19 cellular contexts compared by ENCODE assay signal in the genomic region with DNA sequence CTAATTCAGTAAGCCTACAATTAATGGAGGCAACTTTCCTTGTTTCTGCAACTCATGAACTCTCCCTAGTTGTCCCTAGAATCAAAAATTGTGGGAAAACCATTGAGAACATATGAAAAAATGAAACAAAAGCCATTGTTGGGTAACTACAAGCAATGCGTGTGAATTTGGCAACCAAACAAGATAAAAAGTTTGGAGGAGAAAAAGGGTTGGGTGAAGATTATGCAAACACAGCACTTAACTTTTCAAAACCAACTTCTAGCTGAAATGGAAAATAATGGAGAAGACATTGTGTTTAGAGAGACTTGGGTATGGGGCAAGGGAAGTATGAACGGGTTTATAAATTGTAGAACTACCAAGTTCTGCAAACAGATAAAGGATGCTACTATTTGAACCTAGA.
DNase-seq lines count a peak whose midpoint lies in the region; ATAC-seq, FAIRE-seq and TF ChIP-seq lines count a peak whose summit lies in the region.
"Had no signal": no experiment of that assay in that cellular context is flagged by ENCODE, and none has a peak within 500 bp of the region (broad histone marks: within the 10 kb centered on the region; RNA-seq: fewer than 3 reads in every experiment).

No MANE protein-coding gene starts in this region.

- 89% methylated on average over 2 of the region's 2 CpGs for WGBS in A549 (ENCODE audit: missing lambda C conversion rate)
- 39% methylated on average over 2 of the region's 2 CpGs for WGBS in esophagus muscularis mucosa
- WGBS in ovary, 3 donors, result 18 to 31% (median 26%) methylated on average over 2 of the region's 2 CpGs
- WGBS in mesendoderm (ENCODE audit: extremely low coverage, insufficient coverage, low lambda C conversion rate), result no CpG with 5 or more reads among the region's 2 CpGs

- no peak overlapping the region for H3K56ac ChIP-seq in mesendoderm (ENCODE audit: low read length)

- H3K36me3 Mint-ChIP-seq in CD4-positive, alpha-beta T cell (ENCODE audit: low read depth), result peaks cover 29% of the 10 kb centered on the region

- no peak overlapping the region for H2BK120ac ChIP-seq in mesendoderm (ENCODE audit: low read depth, low read length)

- H3K23ac ChIP-seq in mesendoderm (ENCODE audit: low read length), result no peak overlapping the region

- peak overlapping the region; percentile 8 for H3K27ac Mint-ChIP-seq in CD4-positive, alpha-beta T cell
- H3K27ac Mint-ChIP-seq: activated naive CD4-positive, alpha-beta T cell treated with anti-CD3 and anti-CD28 coated beads, Interleukin-2, amount 50 U/mL, for 24 hours had no signal

- H3K79me2 ChIP-seq in mesendoderm (ENCODE audit: control insufficient read depth, insufficient read depth, low read length), result peaks cover 22% of the 10 kb centered on the region

- H3K4me3 Mint-ChIP-seq in CD4-positive, alpha-beta T cell, result no peak overlapping the region
- H3K4me3 Mint-ChIP-seq: activated naive CD4-positive, alpha-beta T cell treated with anti-CD3 and anti-CD28 coated beads, Interleukin-2, amount 50 U/mL, for 24 hours; immature natural killer cell had no signal

- H3K36me3 ChIP-seq in esophagus muscularis mucosa (peaks cover 0 to 5% (median 0%) of the 10 kb centered on the region in 4 donors), ovary (no peaks in the 10 kb centered on the region), mesendoderm (ENCODE audit: control insufficient read depth, insufficient read depth, low read length) (no peaks in the 10 kb centered on the region)

- H3K9me3 Mint-ChIP-seq in CD4-positive, alpha-beta T cell, result peaks cover 6% of the 10 kb centered on the region

- H3K4me1 Mint-ChIP-seq in CD4-positive, alpha-beta T cell (ENCODE audit: low read depth), result peaks cover 56% of the 10 kb centered on the region

- H2AK5ac ChIP-seq in mesendoderm (ENCODE audit: low read length), result no peak overlapping the region

- no peak overlapping the region for H3K4me3 ChIP-seq in A549
- H3K4me3 ChIP-seq in esophagus muscularis mucosa, result peak overlapping the region in 1 of 4 donors; percentile 0
- no peak overlapping the region for H3K4me3 ChIP-seq in ovary
- H3K4me3 ChIP-seq in mesendoderm (ENCODE audit: low read length), result no peak overlapping the region

- H3K4me1 ChIP-seq in A549 (no peaks in the 10 kb centered on the region), esophagus muscularis mucosa (peaks cover 24 to 81% (median 78%) of the 10 kb centered on the region in 4 donors), ovary (ENCODE audit: insufficient read depth) (peaks cover 26% of the 10 kb centered on the region), mesendoderm (ENCODE audit: control insufficient read depth, low read depth, low read length) (peaks cover 5% of the 10 kb centered on the region)

- FAIRE-seq in A549 (lab: Jason Lieb, UNC), result no peak
- FAIRE-seq in GM12892 (lab: Jason Lieb, UNC), result no peak
- FAIRE-seq: colon had no signal

- H3K27ac ChIP-seq in A549 (no peak overlapping the region), esophagus muscularis mucosa (replicated peaks in 1 of 4) (peak overlapping the region; percentile 38 to 99 (median 80)), ovary (peak overlapping the region; percentile 18 to 62), mesendoderm (ENCODE audit: low read depth, low read length) (no peak overlapping the region)
- H3K27ac ChIP-seq in CD4-positive, alpha-beta T cell (ENCODE audit: low read depth, low read length), result no peak overlapping the region
- H3K27ac ChIP-seq: KMS-11, RWPE1 had no signal

- no peaks in the 10 kb centered on the region for H3K27me3 ChIP-seq in CD4-positive, alpha-beta T cell (ENCODE audit: control insufficient read depth, insufficient read depth, low read length)
- H3K27me3 ChIP-seq in esophagus muscularis mucosa (no peaks in the 10 kb centered on the region), ovary (no peaks in the 10 kb centered on the region), mesendoderm (ENCODE audit: insufficient read depth, low read length, poor library complexity) (no peaks in the 10 kb centered on the region)

- no peak overlapping the region for H3K18ac ChIP-seq in mesendoderm (ENCODE audit: low read length)

- POLR2A ChIA-PET in A549 (lab: Yijun Ruan, JAX), result no interaction called here
- POLR2A ChIA-PET in CD4-positive, alpha-beta T cell (lab: Charles Lee), result interaction anchor here (1.0 to 1.4 kb wide), 2 partner anchors 10 to 11 kb away, joined by 3 to 4 read pairs; no protein-coding TSS in a partner anchor

- no peak for DNase-seq in A549 (ENCODE audit: low read depth in 1 of 2, low spot score in 1 of 2)
- DNase-seq in CD4-positive, alpha-beta T cell, result no peak
- no peak for DNase-seq in esophagus muscularis mucosa (ENCODE audit: extremely low spot score)
- no peak for DNase-seq in ovary
- no peak for DNase-seq in GM12892 (ENCODE audit: insufficient read length)
- DNase-seq in erythroblast (lab: John Stamatoyannopoulos, UW), result no peak
- no peak for DNase-seq in mesendoderm
- DNase-seq: activated T-cell treated with anti-CD3 and anti-CD28 coated beads, Interleukin-2, amount 50 U/mL, for 48 hours; DMS79 treated with DMSO at 0.1 percent for 48 hours; H7; immature natural killer cell; NCI-H1092 treated with DMSO at 0.1 percent for 48 hours; NCI-H2081; retina had no signal

- H2BK15ac ChIP-seq in mesendoderm (replicated peaks; ENCODE audit: low read depth), result no peak overlapping the region

- H3K9ac ChIP-seq in mesendoderm (ENCODE audit: low read length), result no peak overlapping the region
- H3K9ac ChIP-seq: KMS-11 had no signal

- H4K8ac ChIP-seq in mesendoderm (ENCODE audit: low read depth, low read length), result no peak overlapping the region

- no peak for TF ChIP-seq POLR2A in A549 (IDR thresholded peaks at IDR 0.05; ENCODE audit: low read length)
- no peak for TF ChIP-seq POLR2A in esophagus muscularis mucosa (IDR thresholded peaks at IDR 0.05; ENCODE audit: low read depth)
- TF ChIP-seq POLR2A in ovary (IDR thresholded peaks at IDR 0.05), result no peak
- TF ChIP-seq POLR2A in GM12892 (IDR thresholded peaks at IDR 0.05; ENCODE audit: low read depth, low read length), result no peak
- TF ChIP-seq POLR2A in erythroblast (IDR thresholded peaks at IDR 0.05; ENCODE audit: low read length), result no peak

- no peaks in the 10 kb centered on the region for H3K27me3 Mint-ChIP-seq in CD4-positive, alpha-beta T cell
- H3K27me3 Mint-ChIP-seq: activated naive CD4-positive, alpha-beta T cell treated with anti-CD3 and anti-CD28 coated beads, Interleukin-2, amount 50 U/mL, for 24 hours had no signal

- H3K9me3 ChIP-seq in A549, result peaks cover 18% of the 10 kb centered on the region; the same call in 2 of the 3 replicates
- peaks cover 22% of the 10 kb centered on the region for H3K9me3 ChIP-seq in CD4-positive, alpha-beta T cell (ENCODE audit: control insufficient read depth, low read length)
- peaks cover 0 to 9% (median 4%) of the 10 kb centered on the region in 4 donors for H3K9me3 ChIP-seq in esophagus muscularis mucosa
- H3K9me3 ChIP-seq in ovary, result no peaks in the 10 kb centered on the region

- H3K4ac ChIP-seq in mesendoderm (ENCODE audit: low read depth, low read length), result no peak overlapping the region

- no peak for TF ChIP-seq RAD21 in A549 (conservative IDR thresholded peaks at IDR 0.05 in 1 of 2, IDR thresholded peaks at IDR 0.05 in 1 of 2)

- intact Hi-C loops in CD4-positive, alpha-beta T cell (cut with DNase I, micrococcal nuclease), result no loop called here
- intact Hi-C loops in esophagus muscularis mucosa (cut with DNase I) (no loop called here), ovary (cut with DNase I) (loop anchor here in 1 of 4 donors (10.0 kb wide), 1 partner anchor 59 kb away; no protein-coding TSS in a partner anchor)

- H4K5ac ChIP-seq in mesendoderm (ENCODE audit: low read length), result no peak overlapping the region

- H3K4me2 ChIP-seq in A549 (no peak overlapping the region), mesendoderm (ENCODE audit: low read length) (no peak overlapping the region)
- H3K4me2 ChIP-seq: KMS-11 had no signal

- no peak overlapping the region for H2BK5ac ChIP-seq in mesendoderm (ENCODE audit: low read length)

- peaks cover 10% of the 10 kb centered on the region for H3K79me1 ChIP-seq in mesendoderm (ENCODE audit: low read length)

- no peak for TF ChIP-seq CTCF in A549 (IDR thresholded peaks at IDR 0.05)
- TF ChIP-seq CTCF in CD4-positive, alpha-beta T cell (IDR thresholded peaks at IDR 0.05), result no peak
- TF ChIP-seq CTCF in esophagus muscularis mucosa (IDR thresholded peaks at IDR 0.05), result no peak
- no peak for TF ChIP-seq CTCF in ovary (IDR thresholded peaks at IDR 0.05)

- ATAC-seq in A549 (no peak), GM18498 (IDR thresholded peaks at IDR 0.05; ENCODE audit: unreplicated experiment) (no peak)
- ATAC-seq in CD4-positive, alpha-beta T cell (ENCODE audit: poor library complexity), result no peak

- TF ChIP-seq EP300 in A549 (IDR thresholded peaks at IDR 0.05) (no peak), esophagus muscularis mucosa (IDR thresholded peaks at IDR 0.05) (no peak), ovary (IDR thresholded peaks at IDR 0.05) (no peak)

- CTCF ChIA-PET in A549 (lab: Yijun Ruan, JAX), result interaction anchor here (0.6 to 1.1 kb wide), 2 partner anchors 188 to 280 kb away, joined by 3 to 5 read pairs; no protein-coding TSS in a partner anchor
- CTCF ChIA-PET in CD4-positive, alpha-beta T cell (lab: Charles Lee), result no interaction called here

TF ChIP-seq in A549, 52 proteins besides CTCF, POLR2A, EP300 and RAD21:
- TF ChIP-seq TP53 (CRISPR knock-in tag; IDR thresholded peaks at IDR 0.05), result no peak
- TF ChIP-seq MAFK (IDR thresholded peaks at IDR 0.05; ENCODE audit: partially characterized antibody), result peak; percentile 54

Comparison
In these comparisons a context has a peak if more than half of its experiments do, and no peak if none do; other contexts are left out.
1. H3K27ac ChIP-seq: peak in esophagus muscularis mucosa (4 of 4) and ovary (2 of 2); none in A549 (0 of 2), CD4-positive, alpha-beta T cell (single experiment) and mesendoderm (single experiment).